Comparison of ENCODE assay signal across 26 cellular contexts in genomic region chr15:27133244-27133643, GRCh38.
"Had no signal": no experiment of that assay in that cellular context is flagged by ENCODE, and none has a peak within 500 bp of the region (broad histone marks: within the 10 kb centered on the region; RNA-seq: fewer than 3 reads in every experiment).

No MANE protein-coding gene starts in this region.

- H3K27me3 ChIP-seq: pancreas, stomach, testis, thyroid gland, upper lobe of right lung had no signal

- DNase-seq: islet precursor cell; left ventricle myocardium inferior; mesendoderm; midbrain; mucosa of descending colon; naive thymus-derived CD4-positive, alpha-beta T cell; pancreas; posterior cingulate gyrus; retina; right cardiac atrium; stimulated activated CD4-positive, alpha-beta T cell treated with anti-CD3 and anti-CD28 coated beads, Interleukin-12 subunit alpha, Interleukin-12 subunit beta, amount 100 ng/mL, for 4 hours; stimulated activated CD4-positive, alpha-beta T cell treated with anti-CD3 and anti-CD28 coated beads, Interleukin-15, amount 100 ng/mL, for 24 hours; stimulated activated CD4-positive, alpha-beta T cell treated with anti-CD3 and anti-CD28 coated beads, Interleukin-2, amount 100 ng/mL, for 24 hours; stimulated activated CD4-positive, alpha-beta T cell treated with anti-CD3 and anti-CD28 coated beads, Interleukin-4, amount 100 ng/mL, for 1 hour; stimulated activated naive B cell treated with anti-CD40 and anti-IgM and Interleukin-4, amounts not matched to agents 10 μg/mL and 1 μg/mL and 100 μg/mL, for 72 hours; stimulated activated naive CD8-positive, alpha-beta T cell treated with anti-CD3 and anti-CD28 coated beads, Interleukin-15, Interleukin-2, amounts not matched to agents 100 U/mL and 50 U/mL, for 24 hours; stomach; testis; thyroid gland; trophoblast cell; upper lobe of right lung had no signal

- H3K4me3 ChIP-seq: left ventricle myocardium inferior, lung, mucosa of descending colon, pancreas, prostate gland, skin epidermis, stomach, testis, thyroid gland, upper lobe of right lung had no signal

- H3K4me1 ChIP-seq: left ventricle myocardium inferior, pancreas, prostate gland, stomach, testis, thyroid gland, upper lobe of right lung had no signal

- H3K9me3 ChIP-seq: pancreas, prostate gland, testis, thyroid gland, upper lobe of right lung had no signal

- H3K36me3 ChIP-seq: left ventricle myocardium inferior, pancreas, prostate gland, stomach, thyroid gland, upper lobe of right lung had no signal

- H3K27ac ChIP-seq: left ventricle myocardium inferior, pancreas, prostate gland, skin epidermis, stomach, testis, thyroid gland, upper lobe of right lung had no signal

- ATAC-seq: mucosa of descending colon; naive thymus-derived CD4-positive, alpha-beta T cell; natural killer cell treated with Interleukin-12 subunit alpha and Interleukin-12 subunit beta and Interleukin-15 and Interleukin-18, amount 100 ng/mL, for 72 hours; pancreas; right cardiac atrium; sciatic nerve; stimulated activated naive B cell treated with anti-CD40 and anti-IgM and Interleukin-4, amounts not matched to agents 10 μg/mL and 1 μg/mL and 100 μg/mL, for 72 hours; stimulated activated naive CD8-positive, alpha-beta T cell treated with anti-CD3 and anti-CD28 coated beads, Interleukin-15, Interleukin-2, amounts not matched to agents 100 U/mL and 50 U/mL, for 24 hours; upper lobe of right lung had no signal
